ENCODE assay signal across 11 cellular contexts in the genomic region with DNA sequence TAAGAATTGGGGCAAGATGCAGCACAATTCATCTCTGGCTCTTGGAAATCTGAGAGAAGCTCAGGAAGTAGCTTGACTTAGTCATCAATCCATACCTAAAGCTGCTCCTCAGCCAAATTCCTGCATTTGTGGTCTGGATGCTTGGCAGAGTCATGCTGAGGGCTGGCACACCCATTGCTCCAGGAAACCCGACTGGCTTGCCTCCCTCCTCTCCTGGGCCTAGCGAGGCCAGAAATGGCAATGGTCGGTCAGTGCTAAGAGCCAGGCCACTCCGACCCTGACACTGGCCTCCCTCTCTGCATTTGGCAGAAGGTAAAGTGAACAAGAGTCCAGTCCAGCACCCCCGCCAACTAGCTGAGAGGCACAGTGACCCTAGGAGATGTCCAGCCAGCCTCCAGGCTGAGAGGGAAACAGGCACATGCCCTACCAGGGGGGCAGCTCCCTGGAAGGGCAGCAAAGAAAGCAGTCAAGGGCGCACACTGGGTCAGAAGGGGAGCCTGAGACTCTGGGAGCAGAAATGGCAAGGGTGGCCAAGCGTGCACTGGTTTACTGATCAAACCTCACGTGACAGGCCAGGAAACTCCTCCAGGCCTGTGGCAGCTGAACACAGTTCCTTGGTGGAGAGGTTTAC. TPM values are rescaled to one million over a fixed set of nuclear protein-coding genes. Genes with fewer than 3 reads are reported as not detected.
DNase-seq lines count a peak whose midpoint lies in the region; ATAC-seq and TF ChIP-seq lines count a peak whose summit lies in the region.
"Had no signal": no experiment of that assay in that cellular context is flagged by ENCODE, and none has a peak within 500 bp of the region (broad histone marks: within the 10 kb centered on the region; RNA-seq: fewer than 3 reads in every experiment).

No MANE protein-coding gene starts in this region.

- peaks cover 13% of the 10 kb centered on the region for H3K36me3 Mint-ChIP-seq in progenitor cell of endocrine pancreas (ENCODE audit: insufficient read depth)

- no peaks in the 10 kb centered on the region for H3K9me3 Mint-ChIP-seq in progenitor cell of endocrine pancreas (ENCODE audit: low read depth)

- peaks cover 15% of the 10 kb centered on the region for H3K4me1 ChIP-seq in SJSA1 (replicated peaks)

- no peak for ATAC-seq in GM18511 (IDR thresholded peaks at IDR 0.05; ENCODE audit: unreplicated experiment)
- ATAC-seq in GM21576 (IDR thresholded peaks at IDR 0.05; ENCODE audit: unreplicated experiment), result no peak

- H3K4me1 Mint-ChIP-seq in progenitor cell of endocrine pancreas (ENCODE audit: low read depth), result no peaks in the 10 kb centered on the region

- H3K27me3 ChIP-seq in SJSA1 (replicated peaks), result no peaks in the 10 kb centered on the region
- H3K27me3 ChIP-seq: vagina had no signal

- no peak overlapping the region for H3K4me3 Mint-ChIP-seq in progenitor cell of endocrine pancreas (ENCODE audit: low read depth)

- no peak overlapping the region for H3K4me3 ChIP-seq in SJSA1
- H3K4me3 ChIP-seq: vagina had no signal

- H3K36me3 ChIP-seq in SJSA1, result peaks cover 90% of the 10 kb centered on the region

- H3K9me3 ChIP-seq in SJSA1 (replicated peaks), result no peaks in the 10 kb centered on the region
- H3K9me3 ChIP-seq: vagina had no signal

- H3K27ac ChIP-seq in SJSA1, result peak overlapping the region; percentile 22; the same call in 1 of the 2 replicates
- H3K27ac ChIP-seq: vagina had no signal

- no peak for TF ChIP-seq CTCF in progenitor cell of endocrine pancreas (IDR thresholded peaks at IDR 0.05; ENCODE audit: unreplicated experiment)

- H3K27ac Mint-ChIP-seq in progenitor cell of endocrine pancreas, result peak overlapping the region; percentile 29

- H3K27me3 Mint-ChIP-seq in progenitor cell of endocrine pancreas, result no peaks in the 10 kb centered on the region

- peak; percentile 75 for DNase-seq in GM04504 (ENCODE audit: low read depth)
- peak; percentile 24 to 59 for DNase-seq in SJSA1 (ENCODE audit: low read depth in 1 of 2, low spot score in 2 of 2)
- peak; percentile 94 for DNase-seq in fibroblast of peridontal ligament (ENCODE audit: extremely low read depth)
- DNase-seq in progenitor cell of endocrine pancreas (ENCODE audit: low spot score, unreplicated experiment), result no peak
- DNase-seq in stimulated activated CD4-positive, alpha-beta T cell treated with anti-CD3 and anti-CD28 coated beads, Interleukin-2, amount 100 ng/mL, for 48 hours, result no peak
- no peak for DNase-seq in NCI-H748 (lab: John Stamatoyannopoulos, UW; ENCODE audit: unreplicated experiment)
- DNase-seq: activated T-cell treated with anti-CD3 and anti-CD28 coated beads for 4 hours, SHP77 treated with DMSO at 0.1 percent for 48 hours had no signal

RNA-seq across cellular contexts. Expression of a gene that starts 10.0 kb away (rescaled TPM):
- total RNA-seq in SJSA1 (2014; rRNA removed; shearing (Covaris generic)), result 110 and 125 TPM in 2 replicates
- 66.0 and 68.6 TPM in 2 replicates for total RNA-seq in progenitor cell of endocrine pancreas

RNA-seq across cellular contexts. Expression of a gene that starts 11.8 kb away (rescaled TPM):
- total RNA-seq in SJSA1 (2014; rRNA removed; shearing (Covaris generic)), result 30.0 and 30.1 TPM in 2 replicates
- 50.9 and 51.0 TPM in 2 replicates for total RNA-seq in progenitor cell of endocrine pancreas

RNA-seq across cellular contexts. Expression of a gene that starts 12.1 kb away (rescaled TPM):
- 40.2 and 52.1 TPM in 2 replicates for total RNA-seq in SJSA1 (2014; rRNA removed; shearing (Covaris generic))
- total RNA-seq in progenitor cell of endocrine pancreas, result 35.4 and 41.0 TPM in 2 replicates

RNA-seq across cellular contexts. Expression of a gene that starts 17.6 kb away (rescaled TPM):
- not detected in 2 replicates for total RNA-seq in SJSA1 (2014; rRNA removed; shearing (Covaris generic))
- total RNA-seq in progenitor cell of endocrine pancreas, result not detected in 2 replicates
- total RNA-seq: vagina had no signal

RNA-seq across cellular contexts. Expression of a gene that starts 22.7 kb away (rescaled TPM):
- total RNA-seq in SJSA1 (2014; rRNA removed; shearing (Covaris generic)), result 0.08 TPM in 1 of 2 replicates, not detected in the other
- 128 and 139 TPM in 2 replicates for total RNA-seq in progenitor cell of endocrine pancreas

Comparison
In these comparisons a context has a peak if more than half of its experiments do, and no peak if none do; other contexts are left out.
1. DNase-seq: peak in GM04504 (single experiment), SJSA1 (2 of 2) and fibroblast of peridontal ligament (single experiment); none in progenitor cell of endocrine pancreas (single experiment), stimulated activated CD4-positive, alpha-beta T cell treated with anti-CD3 and anti-CD28 coated beads, Interleukin-2, amount 100 ng/mL, for 48 hours (0 of 2) and NCI-H748 (single experiment).